ENCODE assay signal across 20 cellular contexts in the genomic region with DNA sequence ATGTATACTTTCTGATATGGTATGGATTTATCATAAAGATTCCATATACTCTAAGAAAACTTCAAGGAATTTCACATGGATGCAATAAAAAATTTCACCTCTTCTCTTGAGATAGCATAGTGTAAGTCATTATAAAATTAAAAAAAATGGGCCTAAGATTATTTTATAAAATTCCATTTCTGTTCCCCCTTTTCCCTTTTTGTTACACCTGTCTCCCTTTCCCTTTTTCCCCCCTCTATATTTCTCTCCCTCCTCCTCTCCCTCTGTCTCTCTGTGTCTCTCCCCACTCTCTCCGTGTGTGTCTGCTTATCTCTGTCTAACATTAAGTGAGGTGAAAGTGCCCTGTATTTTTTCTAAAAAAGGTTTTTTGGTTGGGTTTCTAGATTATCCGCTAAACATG.
DNase-seq lines count a peak whose midpoint lies in the region; ATAC-seq, FAIRE-seq and TF ChIP-seq lines count a peak whose summit lies in the region.
"Had no signal": no experiment of that assay in that cellular context is flagged by ENCODE, and none has a peak within 500 bp of the region (broad histone marks: within the 10 kb centered on the region; RNA-seq: fewer than 3 reads in every experiment).

No MANE protein-coding gene starts in this region.

- TF ChIP-seq POLR2A in K562 (conservative IDR thresholded peaks at IDR 0.05): no peak
- TF ChIP-seq POLR2A in erythroblast (IDR thresholded peaks at IDR 0.05; ENCODE audit: low read length): no peak

- H3K27me3 Mint-ChIP-seq in activated CD4-positive, alpha-beta T cell treated with anti-CD3 and anti-CD28 coated beads, Interleukin-2, amount 10 ng/mL, durations not matched to agents 24 days and 14 days: no peaks in the 10 kb centered on the region
- H3K27me3 Mint-ChIP-seq in stimulated activated naive CD8-positive, alpha-beta T cell treated with anti-CD3 and anti-CD28 coated beads, Interleukin-15, Interleukin-2, amounts not matched to agents 100 ng/mL and 50 ng/mL, for 24 hours: no peaks in the 10 kb centered on the region
- H3K27me3 Mint-ChIP-seq in stimulated activated naive CD8-positive, alpha-beta T cell treated with anti-CD3 and anti-CD28 coated beads, Interleukin-15, amount 100 ng/mL, for 72 hours: no peaks in the 10 kb centered on the region
- no peaks in the 10 kb centered on the region for H3K27me3 Mint-ChIP-seq in activated CD8-positive, alpha-beta memory T cell treated with anti-CD3 and anti-CD28 coated beads, Interleukin-2, amount 10 ng/mL, durations not matched to agents 7 days and 5 days

- H4K20me1 ChIP-seq in K562 (replicated peaks; ENCODE audit: control insufficient read depth, insufficient read depth, low read length): no peaks in the 10 kb centered on the region
- H4K20me1 ChIP-seq: BLaER1 had no signal

- peak overlapping the region; percentile 51 for H3K27ac Mint-ChIP-seq in activated CD4-positive, alpha-beta T cell treated with anti-CD3 and anti-CD28 coated beads, Interleukin-2, amount 10 ng/mL, durations not matched to agents 24 days and 14 days
- peak overlapping the region; percentile 1 for H3K27ac Mint-ChIP-seq in stimulated activated naive CD8-positive, alpha-beta T cell treated with anti-CD3 and anti-CD28 coated beads, Interleukin-15, Interleukin-2, amounts not matched to agents 100 ng/mL and 50 ng/mL, for 24 hours
- peak overlapping the region in 1 of 2 donors; percentile 61 for H3K27ac Mint-ChIP-seq in stimulated activated naive CD8-positive, alpha-beta T cell treated with anti-CD3 and anti-CD28 coated beads, Interleukin-15, amount 100 ng/mL, for 72 hours
- H3K27ac Mint-ChIP-seq in activated CD8-positive, alpha-beta memory T cell treated with anti-CD3 and anti-CD28 coated beads, Interleukin-2, amount 10 ng/mL, durations not matched to agents 7 days and 5 days: no peak overlapping the region

- no peak overlapping the region for H2AFZ ChIP-seq in K562 (ENCODE audit: low read depth, low read length)

- H3K4me3 Mint-ChIP-seq in activated CD4-positive, alpha-beta T cell treated with anti-CD3 and anti-CD28 coated beads, Interleukin-2, amount 10 ng/mL, durations not matched to agents 24 days and 14 days: no peak overlapping the region
- H3K4me3 Mint-ChIP-seq in stimulated activated naive CD8-positive, alpha-beta T cell treated with anti-CD3 and anti-CD28 coated beads, Interleukin-15, Interleukin-2, amounts not matched to agents 100 ng/mL and 50 ng/mL, for 24 hours: no peak overlapping the region
- H3K4me3 Mint-ChIP-seq in stimulated activated naive CD8-positive, alpha-beta T cell treated with anti-CD3 and anti-CD28 coated beads, Interleukin-15, amount 100 ng/mL, for 72 hours: no peak overlapping the region
- H3K4me3 Mint-ChIP-seq in activated CD8-positive, alpha-beta memory T cell treated with anti-CD3 and anti-CD28 coated beads, Interleukin-2, amount 10 ng/mL, durations not matched to agents 7 days and 5 days: no peak overlapping the region

- no peaks in the 10 kb centered on the region for H3K79me2 ChIP-seq in K562 (ENCODE audit: control insufficient read depth, insufficient read depth, low read length)

- FAIRE-seq in K562 (lab: Jason Lieb, UNC): no peak
- FAIRE-seq: A204.1 had no signal

- no peak for DNase-seq in activated CD4-positive, alpha-beta T cell treated with anti-CD3 and anti-CD28 coated beads, Interleukin-2, amount 10 ng/mL, durations not matched to agents 24 days and 14 days
- DNase-seq in activated CD4-positive, alpha-beta T cell treated with anti-CD3 and anti-CD28 coated beads, Interleukin-2, amount 50 U/mL, for 1 hour: no peak
- no peak for DNase-seq in stimulated activated naive CD8-positive, alpha-beta T cell treated with anti-CD3 and anti-CD28 coated beads, Interleukin-15, amount 100 ng/mL, for 72 hours
- DNase-seq in K562 (ENCODE audit: extremely low read depth in 1 of 4, low spot score in 3 of 4) (no peak), caudate nucleus (lab: John Stamatoyannopoulos, UW) (no peak), erythroblast (lab: John Stamatoyannopoulos, UW) (no peak)
- DNase-seq in activated CD8-positive, alpha-beta memory T cell treated with anti-CD3 and anti-CD28 coated beads, Interleukin-2, amount 10 ng/mL, durations not matched to agents 7 days and 5 days: no peak
- DNase-seq: COR-L47; DMS53; GOT3; KG1; NCI-H1436; NCI-H2029; NCI-H2171; NCI-H446; NK-92 treated with Interleukin-12 subunit alpha and Interleukin-12 subunit beta, amount 100 ng/mL, for 24 hours; OCI-M1 had no signal

- in situ Hi-C loops in K562 (cut with MboI): no loop called here

- no peak overlapping the region for H3K9ac ChIP-seq in K562 (ENCODE audit: insufficient read depth in 1 of 2, low read depth in 2 of 2, low read length in 2 of 2)
- H3K9ac ChIP-seq: BLaER1 had no signal

- intact Hi-C loops in activated CD4-positive, alpha-beta T cell treated with anti-CD3 and anti-CD28 coated beads, Interleukin-2, amount 10 ng/mL, durations not matched to agents 24 days and 14 days (cut with micrococcal nuclease): no loop called here
- intact Hi-C loops in K562 (cut with micrococcal nuclease): no loop called here

- CTCF ChIA-PET in K562 (lab: Yijun Ruan, JAX; ENCODE audit: low intra/inter-chr PET ratio): no interaction called here
- CTCF ChIA-PET in activated CD8-positive, alpha-beta memory T cell treated with anti-CD3 and anti-CD28 coated beads, Interleukin-2, amount 10 ng/mL, durations not matched to agents 7 days and 5 days (lab: Charles Lee): no interaction called here

- no peak for TF ChIP-seq CTCF in K562 (IDR thresholded peaks at IDR 0.05 in 2 of 3, conservative IDR thresholded peaks at IDR 0.05 in 1 of 3; ENCODE audit: insufficient read depth in 2 of 3, low read depth in 1 of 3, low read length in 3 of 3)

- POLR2A ChIA-PET in K562 (lab: Yijun Ruan, JAX): no interaction called here

- no peak overlapping the region for H3K4me3 ChIP-seq in K562
- H3K4me3 ChIP-seq: BLaER1 had no signal

- H3K4me1 Mint-ChIP-seq in activated CD4-positive, alpha-beta T cell treated with anti-CD3 and anti-CD28 coated beads, Interleukin-2, amount 10 ng/mL, durations not matched to agents 24 days and 14 days: peaks cover 9% of the 10 kb centered on the region
- H3K4me1 Mint-ChIP-seq in stimulated activated naive CD8-positive, alpha-beta T cell treated with anti-CD3 and anti-CD28 coated beads, Interleukin-15, Interleukin-2, amounts not matched to agents 100 ng/mL and 50 ng/mL, for 24 hours (ENCODE audit: low read depth): no peaks in the 10 kb centered on the region
- no peaks in the 10 kb centered on the region for H3K4me1 Mint-ChIP-seq in stimulated activated naive CD8-positive, alpha-beta T cell treated with anti-CD3 and anti-CD28 coated beads, Interleukin-15, amount 100 ng/mL, for 72 hours
- H3K4me1 Mint-ChIP-seq in activated CD8-positive, alpha-beta memory T cell treated with anti-CD3 and anti-CD28 coated beads, Interleukin-2, amount 10 ng/mL, durations not matched to agents 7 days and 5 days: peaks cover 5% of the 10 kb centered on the region

- no peak overlapping the region for H3K4me2 ChIP-seq in K562 (ENCODE audit: insufficient read depth, low read length)
- H3K4me2 ChIP-seq: BLaER1 had no signal

- no peaks in the 10 kb centered on the region for H3K9me3 Mint-ChIP-seq in activated CD4-positive, alpha-beta T cell treated with anti-CD3 and anti-CD28 coated beads, Interleukin-2, amount 10 ng/mL, durations not matched to agents 24 days and 14 days
- H3K9me3 Mint-ChIP-seq in stimulated activated naive CD8-positive, alpha-beta T cell treated with anti-CD3 and anti-CD28 coated beads, Interleukin-15, Interleukin-2, amounts not matched to agents 100 ng/mL and 50 ng/mL, for 24 hours: no peaks in the 10 kb centered on the region
- H3K9me3 Mint-ChIP-seq in stimulated activated naive CD8-positive, alpha-beta T cell treated with anti-CD3 and anti-CD28 coated beads, Interleukin-15, amount 100 ng/mL, for 72 hours: no peaks in the 10 kb centered on the region
- no peaks in the 10 kb centered on the region for H3K9me3 Mint-ChIP-seq in activated CD8-positive, alpha-beta memory T cell treated with anti-CD3 and anti-CD28 coated beads, Interleukin-2, amount 10 ng/mL, durations not matched to agents 7 days and 5 days (ENCODE audit: low read depth)

- H3K27me3 ChIP-seq in K562 (ENCODE audit: control insufficient read depth in 2 of 2, insufficient read depth in 2 of 2, low read length in 2 of 2): no peaks in the 10 kb centered on the region
- H3K27me3 ChIP-seq: BLaER1 had no signal

- 38% methylated on average over 2 of the region's 2 CpGs for WGBS in K562 (ENCODE audit: insufficient coverage, low coverage, missing lambda C conversion rate)

- H3K27ac ChIP-seq in K562 (ENCODE audit: extremely low read depth, low read depth, low read length) (no peak overlapping the region), caudate nucleus (ENCODE audit: low read depth, low read length) (no peak overlapping the region)
- H3K27ac ChIP-seq: BLaER1 had no signal

- H3K4me1 ChIP-seq in K562 (replicated peaks in 1 of 2; ENCODE audit: control insufficient read depth in 2 of 2, insufficient read depth in 2 of 2, low read length in 2 of 2): no peaks in the 10 kb centered on the region
- H3K4me1 ChIP-seq: BLaER1 had no signal

- no peaks in the 10 kb centered on the region for H3K9me1 ChIP-seq in K562 (ENCODE audit: control insufficient read depth, insufficient read depth, low read length)

- H3K36me3 ChIP-seq in K562 (ENCODE audit: control insufficient read depth, insufficient read depth, low read length): peaks cover 71% of the 10 kb centered on the region

- ATAC-seq in stimulated activated naive CD8-positive, alpha-beta T cell treated with anti-CD3 and anti-CD28 coated beads, Interleukin-15, amount 100 ng/mL, for 72 hours: no peak
- no peak for ATAC-seq in K562
- ATAC-seq in activated CD8-positive, alpha-beta memory T cell treated with anti-CD3 and anti-CD28 coated beads, Interleukin-2, amount 10 ng/mL, durations not matched to agents 7 days and 5 days: no peak

- no peaks in the 10 kb centered on the region for H3K9me3 ChIP-seq in K562 (replicated peaks; ENCODE audit: control insufficient read depth, insufficient read depth, low read depth, low read length)
- H3K9me3 ChIP-seq: BLaER1 had no signal

- peaks cover 48% of the 10 kb centered on the region for H3K36me3 Mint-ChIP-seq in activated CD4-positive, alpha-beta T cell treated with anti-CD3 and anti-CD28 coated beads, Interleukin-2, amount 10 ng/mL, durations not matched to agents 24 days and 14 days (ENCODE audit: low read depth)
- H3K36me3 Mint-ChIP-seq in stimulated activated naive CD8-positive, alpha-beta T cell treated with anti-CD3 and anti-CD28 coated beads, Interleukin-15, Interleukin-2, amounts not matched to agents 100 ng/mL and 50 ng/mL, for 24 hours (ENCODE audit: low read depth): peaks cover 48% of the 10 kb centered on the region
- peaks cover 37% of the 10 kb centered on the region for H3K36me3 Mint-ChIP-seq in activated CD8-positive, alpha-beta memory T cell treated with anti-CD3 and anti-CD28 coated beads, Interleukin-2, amount 10 ng/mL, durations not matched to agents 7 days and 5 days

- no peak for TF ChIP-seq EP300 in K562 (IDR thresholded peaks at IDR 0.05; ENCODE audit: low read length)

- no peak for TF ChIP-seq RAD21 in K562 (CRISPR knock-in tag; conservative IDR thresholded peaks at IDR 0.05 in 1 of 2, IDR thresholded peaks at IDR 0.05 in 1 of 2)

- no TSS peak for BruUV-seq in K562 (replicated peaks; lab: Mats Ljungman, UMichigan)
